ENCODE assay signal across 23 cellular contexts in the genomic region with DNA sequence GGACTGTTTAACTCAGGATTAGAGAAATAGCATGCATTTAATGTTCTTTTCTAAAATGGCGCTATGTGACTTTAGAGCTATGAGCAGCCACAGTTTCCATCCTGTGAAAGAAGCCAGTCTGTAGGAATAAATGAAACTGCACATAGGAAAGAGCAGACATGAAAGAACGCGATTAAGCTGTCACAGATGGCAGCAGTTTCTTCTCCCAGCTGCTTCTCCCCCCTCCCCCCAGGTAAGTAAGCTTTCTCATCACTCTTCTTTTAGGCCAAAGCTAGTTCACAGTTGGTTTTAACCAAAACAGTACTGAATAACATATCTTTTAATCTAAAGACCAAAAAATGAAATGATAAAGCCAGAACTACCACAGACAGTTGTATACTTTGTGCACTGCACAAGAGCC.
DNase-seq lines count a peak whose midpoint lies in the region; ATAC-seq, FAIRE-seq and TF ChIP-seq lines count a peak whose summit lies in the region.
"Had no signal": no experiment of that assay in that cellular context is flagged by ENCODE, and none has a peak within 500 bp of the region (broad histone marks: within the 10 kb centered on the region; RNA-seq: fewer than 3 reads in every experiment).

No MANE protein-coding gene starts in this region.

- H3K4me1 Mint-ChIP-seq in natural killer cell treated with Interleukin-12 subunit alpha and Interleukin-12 subunit beta and Interleukin-15 and Interleukin-18, amount 100 ng/mL, for 72 hours (ENCODE audit: low read depth in 2 of 2): no peaks in the 10 kb centered on the region
- H3K4me1 Mint-ChIP-seq: B cell had no signal

- H3K27ac ChIP-seq in WERI-Rb-1: peak overlapping the region; percentile 26
- H3K27ac ChIP-seq: 22Rv1; A549; BLaER1 treated with 17β-estradiol and CSF1 and Interleukin-3, amounts not matched to agents 10 nM and 100 nM; C4-2B had no signal

- H3K36me3 Mint-ChIP-seq in natural killer cell treated with Interleukin-12 subunit alpha and Interleukin-12 subunit beta and Interleukin-15 and Interleukin-18, amount 100 ng/mL, for 72 hours: peaks cover 9% of the 10 kb centered on the region
- H3K36me3 Mint-ChIP-seq: CD8-positive, alpha-beta T cell had no signal

- no peak overlapping the region for H3K4me3 ChIP-seq in H7 (ENCODE audit: insufficient read depth, low read depth, low read length)
- H3K4me3 ChIP-seq in WERI-Rb-1 (ENCODE audit: low read depth, low read length): no peak overlapping the region
- H3K4me3 ChIP-seq: A549; BLaER1 treated with 17β-estradiol and CSF1 and Interleukin-3, amounts not matched to agents 10 nM and 100 nM had no signal

- peak; percentile 3 for DNase-seq in H7
- DNase-seq in NCI-H524 treated with DMSO at 0.1 percent for 48 hours (lab: John Stamatoyannopoulos, UW): peak; percentile 15
- peak; percentile 70 for DNase-seq in NCI-H82 treated with DMSO at 0.1 percent for 48 hours (lab: John Stamatoyannopoulos, UW; ENCODE audit: unreplicated experiment)
- DNase-seq in WERI-Rb-1: peak; percentile 64
- no peak for DNase-seq in natural killer cell treated with Interleukin-12 subunit alpha and Interleukin-12 subunit beta and Interleukin-15 and Interleukin-18, amount 100 ng/mL, for 72 hours (ENCODE audit: low spot score)
- DNase-seq in activated naive CD4-positive, alpha-beta T cell treated with Interleukin-2 at 50 U/mL for 16 hours: no peak
- no peak for DNase-seq in RCC 7860 (ENCODE audit: low spot score)
- DNase-seq: AML-193; Caco-2; Calu3; CD4-positive, alpha-beta T cell; CD8-positive, alpha-beta T cell; DMS79 treated with DMSO at 0.1 percent for 48 hours; GF-D8 had no signal

- no peak for TF ChIP-seq CTCF in WERI-Rb-1 (IDR thresholded peaks at IDR 0.05; ENCODE audit: low read depth, low read length)

- H3K4me3 Mint-ChIP-seq in natural killer cell treated with Interleukin-12 subunit alpha and Interleukin-12 subunit beta and Interleukin-15 and Interleukin-18, amount 100 ng/mL, for 72 hours: no peak overlapping the region
- H3K4me3 Mint-ChIP-seq: B cell; CD4-positive, alpha-beta T cell; CD8-positive, alpha-beta T cell had no signal

- ATAC-seq in natural killer cell treated with Interleukin-12 subunit alpha and Interleukin-12 subunit beta and Interleukin-15 and Interleukin-18, amount 100 ng/mL, for 72 hours: no peak
- no peak for ATAC-seq in HG02642 (IDR thresholded peaks at IDR 0.05; ENCODE audit: poor library complexity, unreplicated experiment)
- ATAC-seq: A549; CD8-positive, alpha-beta T cell had no signal

- no peaks in the 10 kb centered on the region for H3K9me3 ChIP-seq in WERI-Rb-1 (ENCODE audit: severe bottlenecking)
- H3K9me3 ChIP-seq: A549, Caco-2 had no signal

- H3K27me3 Mint-ChIP-seq in natural killer cell treated with Interleukin-12 subunit alpha and Interleukin-12 subunit beta and Interleukin-15 and Interleukin-18, amount 100 ng/mL, for 72 hours: no peaks in the 10 kb centered on the region
- H3K27me3 Mint-ChIP-seq: B cell; CD4-positive, alpha-beta T cell had no signal

- H3K27ac Mint-ChIP-seq in natural killer cell treated with Interleukin-12 subunit alpha and Interleukin-12 subunit beta and Interleukin-15 and Interleukin-18, amount 100 ng/mL, for 72 hours: no peak overlapping the region
- H3K27ac Mint-ChIP-seq: B cell; CD4-positive, alpha-beta T cell; CD8-positive, alpha-beta T cell had no signal

- H3K9me3 Mint-ChIP-seq in natural killer cell treated with Interleukin-12 subunit alpha and Interleukin-12 subunit beta and Interleukin-15 and Interleukin-18, amount 100 ng/mL, for 72 hours: peaks cover 21% of the 10 kb centered on the region

- no peak for FAIRE-seq in RCC 7860 (lab: Jason Lieb, UNC)
- FAIRE-seq: A549, D721Med, G401.6, GM12891 had no signal

- H3K27me3 ChIP-seq in H7 (ENCODE audit: control insufficient read depth, insufficient read depth, low read length) (no peaks in the 10 kb centered on the region), WERI-Rb-1 (ENCODE audit: insufficient read depth, low read depth, severe bottlenecking) (no peaks in the 10 kb centered on the region)
- H3K27me3 ChIP-seq: BLaER1 treated with 17β-estradiol and CSF1 and Interleukin-3, amounts not matched to agents 10 nM and 100 nM had no signal

- H3K36me3 ChIP-seq in H7 (replicated peaks; ENCODE audit: control insufficient read depth, insufficient read depth, low read length) (no peaks in the 10 kb centered on the region), WERI-Rb-1 (no peaks in the 10 kb centered on the region)
- H3K36me3 ChIP-seq: BLaER1 treated with 17β-estradiol and CSF1 and Interleukin-3, amounts not matched to agents 10 nM and 100 nM had no signal

Comparison
In these comparisons a context has a peak if more than half of its experiments do, and no peak if none do; other contexts are left out.
1. DNase-seq: peak in H7 (single experiment), NCI-H524 treated with DMSO at 0.1 percent for 48 hours (single experiment), NCI-H82 treated with DMSO at 0.1 percent for 48 hours (single experiment) and WERI-Rb-1 (single experiment); none in natural killer cell treated with Interleukin-12 subunit alpha and Interleukin-12 subunit beta and Interleukin-15 and Interleukin-18, amount 100 ng/mL, for 72 hours (single experiment), activated naive CD4-positive, alpha-beta T cell treated with Interleukin-2 at 50 U/mL for 16 hours (single experiment) and RCC 7860 (single experiment).